9 cellular contexts compared by ENCODE assay signal in genomic region chr2:129979629-129980155, GRCh38. TPM values are rescaled to one million over a fixed set of nuclear protein-coding genes. Genes with fewer than 3 reads are reported as not detected.
DNase-seq lines count a peak whose midpoint lies in the region; ATAC-seq and TF ChIP-seq lines count a peak whose summit lies in the region.
"Not testable (repeated sequence)": the region's sequence is repeated elsewhere in the genome, so short reads cannot be mapped to it uniquely, and the experiment has no call there.
"Had no signal": no experiment of that assay in that cellular context is flagged by ENCODE, and none has a peak within 500 bp of the region (broad histone marks: within the 10 kb centered on the region; RNA-seq: fewer than 3 reads in every experiment).

TSS of gene RAB6C (plus strand) at chr2:129979666. CDS start at chr2:129980116, 450 bp downstream.

- not testable (repeated sequence) for H3K4me1 ChIP-seq in BLaER1; GM23338 (ENCODE audit: insufficient read depth)

- not testable (repeated sequence) for H3K27ac Mint-ChIP-seq in GM23338; stimulated activated memory B cell treated with anti-CD40 and anti-IgM and Interleukin-4, amounts not matched to agents 10 μg/mL and 1 μg/mL and 100 μg/mL, for 72 hours
- peak within 1 kb of the TSS in 3 of 6 donors; percentile 1 to 71 (median 9) for H3K27ac Mint-ChIP-seq in naive B cell

- H3K4me1 Mint-ChIP-seq in GM23338, result not testable (repeated sequence)
- peaks cover 13 to 23% (median 15%) of the 10 kb centered on the region in 3 donors for H3K4me1 Mint-ChIP-seq in naive B cell
- H3K4me1 Mint-ChIP-seq in stimulated activated memory B cell treated with anti-CD40 and anti-IgM and Interleukin-4, amounts not matched to agents 10 μg/mL and 1 μg/mL and 100 μg/mL, for 72 hours, result peaks cover 15% of the 10 kb centered on the region

- not testable (repeated sequence) for H2AFZ ChIP-seq in GM23338

- H3K4me2 ChIP-seq in BLaER1, result peak within 1 kb of the TSS; percentile 87
- H3K4me2 ChIP-seq in GM23338, result peak within 1 kb of the TSS; percentile 75; the same call in 1 of the 2 replicates

- H3K36me3 Mint-ChIP-seq in GM23338 (ENCODE audit: low read depth); stimulated activated memory B cell treated with anti-CD40 and anti-IgM and Interleukin-4, amounts not matched to agents 10 μg/mL and 1 μg/mL and 100 μg/mL, for 72 hours: not testable (repeated sequence)
- H3K36me3 Mint-ChIP-seq in naive B cell, result peaks cover 0 to 23% of the 10 kb centered on the region in 2 donors

- H3K9ac ChIP-seq in BLaER1, result 0 out of 2 replicates have a peak within 1 kb of the TSS, but pooled peaks have one; percentile 29

- not testable (repeated sequence) for H3K9me2 ChIP-seq in GM23338 (ENCODE audit: insufficient read depth)

- H3K79me2 ChIP-seq in GM23338 (replicated peaks; ENCODE audit: insufficient read depth), result not testable (repeated sequence)

- DNase-seq in GM23338 (ENCODE audit: low spot score) (peak; percentile 69), NCI-H510A (lab: John Stamatoyannopoulos, UW) (peak; percentile 22), activated T-cell treated with anti-CD3 and anti-CD28 coated beads for 48 hours (ENCODE audit: low read depth) (peak; percentile 3), dermis blood vessel endothelial cell (peak; percentile 16), hypothalamus (lab: John Stamatoyannopoulos, UW) (peak in 29 of 51 donors; percentile 5 to 65 (median 28)), naive B cell (peak; percentile 2)

- H3K27ac ChIP-seq in BLaER1; GM23338 (ENCODE audit: low read depth): not testable (repeated sequence)

- H3K36me3 ChIP-seq in BLaER1; GM23338 (ENCODE audit: insufficient read depth): not testable (repeated sequence)

- H3K9me3 ChIP-seq in BLaER1, result not testable (repeated sequence)

- ATAC-seq in GM23338, result peak; percentile 93
- peak; percentile 43 for ATAC-seq in naive B cell (ENCODE audit: low read depth in 2 of 2)
- not testable (repeated sequence) for ATAC-seq in stimulated activated memory B cell treated with anti-CD40 and anti-IgM and Interleukin-4, amounts not matched to agents 10 μg/mL and 1 μg/mL and 100 μg/mL, for 72 hours

- not testable (repeated sequence) for H3F3A ChIP-seq in GM23338 (replicated peaks; ENCODE audit: low read depth)

- H4K20me1 ChIP-seq in BLaER1; GM23338 (replicated peaks; ENCODE audit: insufficient read depth): not testable (repeated sequence)

- H3K4me3 Mint-ChIP-seq in GM23338 (peak within 1 kb of the TSS; percentile 65), naive B cell (peak within 1 kb of the TSS; percentile 42 to 86 (median 68))
- peak within 1 kb of the TSS; percentile 72 for H3K4me3 Mint-ChIP-seq in stimulated activated memory B cell treated with anti-CD40 and anti-IgM and Interleukin-4, amounts not matched to agents 10 μg/mL and 1 μg/mL and 100 μg/mL, for 72 hours

- not testable (repeated sequence) for TF ChIP-seq CTCF in GM23338 (conservative IDR thresholded peaks at IDR 0.05; ENCODE audit: low read depth in 2 of 2)

- H3K27me3 Mint-ChIP-seq in GM23338 (ENCODE audit: insufficient read depth, low read depth, poor library complexity) (peaks cover 37% of the 10 kb centered on the region), naive B cell (peaks cover 25 to 75% (median 54%) of the 10 kb centered on the region in 3 donors)
- peaks cover 58% of the 10 kb centered on the region for H3K27me3 Mint-ChIP-seq in stimulated activated memory B cell treated with anti-CD40 and anti-IgM and Interleukin-4, amounts not matched to agents 10 μg/mL and 1 μg/mL and 100 μg/mL, for 72 hours

- not testable (repeated sequence) for H3K27me3 ChIP-seq in BLaER1
- H3K27me3 ChIP-seq in GM23338 (ENCODE audit: insufficient read depth), result peaks cover 44% of the 10 kb centered on the region

- H3K4me3 ChIP-seq in BLaER1 (peak within 1 kb of the TSS; percentile 62), GM23338 (peak within 1 kb of the TSS; percentile 58)

- not testable (repeated sequence) for H3K9me3 Mint-ChIP-seq in GM23338; stimulated activated memory B cell treated with anti-CD40 and anti-IgM and Interleukin-4, amounts not matched to agents 10 μg/mL and 1 μg/mL and 100 μg/mL, for 72 hours
- H3K9me3 Mint-ChIP-seq in naive B cell, result peaks cover 2 to 18% (median 8%) of the 10 kb centered on the region in 7 donors

RNA-seq across cellular contexts. Expression of gene RAB6C, which starts in this region (rescaled TPM):
- total RNA-seq in GM23338 (2014; rRNA removed; shearing (Covaris generic)), result not detected in 2 replicates
- polyA plus RNA-seq in GM23338 (2016; fragmentation: Nextera tagmentation; extraction: Ambion mirVana) (0.07 TPM in 1 of 2 replicates, not detected in the other), naive B cell (ENCODE audit: low read depth in 6 of 6) (not detected)
- total RNA-seq in dermis blood vessel endothelial cell, result under 0.01 TPM in 1 of 2 replicates, not detected in the other
- total RNA-seq: OCI-LY7 had no signal

Comparison
In these comparisons a context has a peak if more than half of its experiments do, and no peak if none do; other contexts are left out.
1. Peak in DNase-seq, ATAC-seq, H3K4me3 ChIP-seq and H3K4me2 ChIP-seq in GM23338; RNA of the gene not detected or under 1 TPM.
2. Peak in DNase-seq in dermis blood vessel endothelial cell; RNA of the gene not detected or under 1 TPM.
3. Peak in DNase-seq and ATAC-seq in naive B cell; RNA of the gene not detected or under 1 TPM.
4. DNase-seq: peak in every context shown above with its lines; median percentile 69 in GM23338; 28 in hypothalamus; 22 in NCI-H510A; 16 in dermis blood vessel endothelial cell; 3 in activated T-cell treated with anti-CD3 and anti-CD28 coated beads for 48 hours; 2 in naive B cell.